Comparison of ENCODE assay signal across 19 cellular contexts in genomic region chr11:26950260-26950719, GRCh38. TPM values are rescaled to one million over a fixed set of nuclear protein-coding genes. Genes with fewer than 3 reads are reported as not detected.
DNase-seq lines count a peak whose midpoint lies in the region; ATAC-seq and TF ChIP-seq lines count a peak whose summit lies in the region.
"Had no signal": no experiment of that assay in that cellular context is flagged by ENCODE, and none has a peak within 500 bp of the region (broad histone marks: within the 10 kb centered on the region; RNA-seq: fewer than 3 reads in every experiment).

No MANE protein-coding gene starts in this region.

- H3K79me2 ChIP-seq in OCI-LY1 (ENCODE audit: insufficient read depth, low read length), result no peaks in the 10 kb centered on the region

- H4K20me1 ChIP-seq in OCI-LY1 (ENCODE audit: insufficient read depth, low read length), result no peaks in the 10 kb centered on the region

- no peaks in the 10 kb centered on the region for H3K9me3 ChIP-seq in OCI-LY1 (ENCODE audit: low read length)
- H3K9me3 ChIP-seq: heart left ventricle, SJSA1 had no signal

- no peaks in the 10 kb centered on the region for H3F3A ChIP-seq in OCI-LY1 (ENCODE audit: insufficient read depth, low read length)

- H3K4me2 ChIP-seq in OCI-LY1 (ENCODE audit: low read length), result peak overlapping the region; percentile 15; the same call in 1 of the 2 replicates

- peak overlapping the region; percentile 53 for H3K9ac ChIP-seq in OCI-LY1 (ENCODE audit: low read length)

- peaks cover 67% of the 10 kb centered on the region for H3K4me1 ChIP-seq in OCI-LY1 (ENCODE audit: insufficient read depth, low read length, severe bottlenecking)

- DNase-seq in EL (peak; percentile 73), fibroblast of mammary gland (ENCODE audit: low read depth) (peak; percentile 93), renal cortical epithelial cell (ENCODE audit: low read depth) (peak; percentile 61), NCI-H2081 treated with DMSO at 0.1 percent for 48 hours (lab: John Stamatoyannopoulos, UW) (no peak)
- no peak for DNase-seq in central memory CD4-positive, alpha-beta T cell
- DNase-seq in activated CD8-positive, alpha-beta memory T cell treated with anti-CD3 and anti-CD28 coated beads, Interleukin-2, amount 50 U/mL, for 48 hours, result no peak
- DNase-seq: activated gamma-delta T cell treated with Interleukin-2 at 50 U/mL for 16 hours; CD4-positive, CD25-positive, alpha-beta regulatory T cell; endodermal cell; GF-D8; naive thymus-derived CD8-positive, alpha-beta T cell; retina; stimulated activated CD4-positive, alpha-beta T cell treated with anti-CD3 and anti-CD28 coated beads, Interleukin-2, amount 100 ng/mL, for 48 hours had no signal

- no peak overlapping the region for H2AFZ ChIP-seq in OCI-LY1 (ENCODE audit: low read length)

- no peaks in the 10 kb centered on the region for H3K36me3 ChIP-seq in OCI-LY1 (ENCODE audit: insufficient read depth, low read length)
- H3K36me3 ChIP-seq: cardiac muscle cell, heart left ventricle, SJSA1 had no signal

- no peak for TF ChIP-seq CTCF in OCI-LY1 (IDR thresholded peaks at IDR 0.05; ENCODE audit: low read length)
- TF ChIP-seq CTCF in fibroblast of mammary gland (conservative IDR thresholded peaks at IDR 0.05; ENCODE audit: control insufficient read depth, insufficient read depth, low read depth, low read length), result no peak

- ATAC-seq in GM18502 (IDR thresholded peaks at IDR 0.05; ENCODE audit: poor library complexity, unreplicated experiment), result no peak
- ATAC-seq: HCT116; heart left ventricle; naive thymus-derived CD8-positive, alpha-beta T cell had no signal

- H3K4me3 ChIP-seq in OCI-LY1 (ENCODE audit: low read depth, low read length, poor library complexity, severe bottlenecking), result no peak overlapping the region
- H3K4me3 ChIP-seq in fibroblast of mammary gland (ENCODE audit: control insufficient read depth, low read depth, low read length), result no peak overlapping the region
- H3K4me3 ChIP-seq: cardiac muscle cell, heart left ventricle, SJSA1 had no signal

- no peaks in the 10 kb centered on the region for H3K9me2 ChIP-seq in OCI-LY1 (ENCODE audit: low read depth, low read length)

- H3K27me3 ChIP-seq in OCI-LY1 (ENCODE audit: insufficient read depth, low read length), result no peaks in the 10 kb centered on the region
- H3K27me3 ChIP-seq: cardiac muscle cell, heart left ventricle, SJSA1 had no signal

- peak overlapping the region; percentile 77 for H3K27ac ChIP-seq in OCI-LY1 (ENCODE audit: low read depth, low read length, poor library complexity, severe bottlenecking)
- H3K27ac ChIP-seq: cardiac muscle cell, SJSA1 had no signal

RNA-seq across cellular contexts. Expression of gene FIBIN, which starts 43.6 kb away (rescaled TPM):
- total RNA-seq in renal cortical epithelial cell, result 7.8 and 24.5 TPM in 2 replicates
- total RNA-seq: CD4-positive, CD25-positive, alpha-beta regulatory T cell; endodermal cell; naive thymus-derived CD8-positive, alpha-beta T cell had no signal

Comparison
In these comparisons a context has a peak if more than half of its experiments do, and no peak if none do; other contexts are left out.
1. DNase-seq: peak in EL (single experiment), fibroblast of mammary gland (single experiment) and renal cortical epithelial cell (single experiment); none in NCI-H2081 treated with DMSO at 0.1 percent for 48 hours (single experiment), central memory CD4-positive, alpha-beta T cell (single experiment) and activated CD8-positive, alpha-beta memory T cell treated with anti-CD3 and anti-CD28 coated beads, Interleukin-2, amount 50 U/mL, for 48 hours (single experiment).